Comparison of ENCODE assay signal across 31 cellular contexts in the genomic region with DNA sequence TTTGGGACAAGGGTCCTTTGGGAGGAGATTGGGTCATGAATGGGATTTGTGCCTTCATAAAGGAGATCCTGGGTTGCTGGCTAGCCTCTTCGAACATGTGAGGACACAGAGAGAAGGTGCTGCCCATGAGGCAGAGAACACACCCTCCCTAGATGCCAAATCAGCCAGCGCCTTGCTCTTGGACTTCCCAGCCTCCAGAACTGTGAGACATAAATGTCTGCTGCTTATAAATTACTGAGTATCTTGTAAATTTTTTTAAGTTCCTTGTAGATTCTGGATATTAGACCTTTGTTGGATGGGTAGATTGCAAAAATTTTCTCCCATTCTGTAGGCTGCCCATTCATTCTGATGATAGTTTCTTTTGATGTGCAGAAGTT.
"Had no signal": no experiment of that assay in that cellular context is flagged by ENCODE, and none has a peak within 500 bp of the region (broad histone marks: within the 10 kb centered on the region; RNA-seq: fewer than 3 reads in every experiment).

No MANE protein-coding gene starts in this region.

- DNase-seq: naive thymus-derived CD8-positive, alpha-beta T cell; nephron progenitor cell; nucleus accumbens; ovary; posterior cingulate gyrus; psoas muscle; right cardiac atrium; spleen; stimulated activated CD4-positive, alpha-beta T cell treated with anti-CD3 and anti-CD28 coated beads, Interleukin-12 subunit alpha, Interleukin-12 subunit beta, amount 100 ng/mL, for 4 hours; stimulated activated CD4-positive, alpha-beta T cell treated with anti-CD3 and anti-CD28 coated beads, Interleukin-1b, Interleukin-23, amount 100 ng/mL, for 48 hours; stimulated activated CD4-positive, alpha-beta T cell treated with anti-CD3 and anti-CD28 coated beads, Interleukin-4, amount 100 ng/mL, for 1 hour; stimulated activated CD4-positive, alpha-beta T cell treated with anti-CD3 and anti-CD28 coated beads, Interleukin-4, amount 100 ng/mL, for 4 hours; stimulated activated CD8-positive, alpha-beta memory T cell treated with anti-CD3 and anti-CD28 coated beads, Interleukin-4, amount 100 ng/mL, for 48 hours; stimulated activated naive CD4-positive, alpha-beta T cell treated with Interleukin-2 at 50 U/mL for 16 hours; stomach; thyroid gland; trophoblast cell; upper lobe of left lung had no signal

- H3K4me2 ChIP-seq: smooth muscle cell had no signal

- H3K27me3 Mint-ChIP-seq: progenitor cell of endocrine pancreas had no signal

- H3K4me1 ChIP-seq: parathyroid adenoma, psoas muscle, spleen, stomach, thyroid gland, tibial nerve, upper lobe of left lung had no signal

- H3K79me2 ChIP-seq: parathyroid adenoma had no signal

- H3K27ac Mint-ChIP-seq: naive thymus-derived CD8-positive, alpha-beta T cell; natural killer cell treated with Interleukin-12 subunit alpha and Interleukin-12 subunit beta and Interleukin-15 and Interleukin-18, amount 100 ng/mL, for 72 hours; nephron progenitor cell; progenitor cell of endocrine pancreas; stimulated activated memory B cell treated with anti-CD40 and anti-IgM and Interleukin-4, amounts not matched to agents 10 μg/mL and 1 μg/mL and 100 μg/mL, for 72 hours; stimulated activated naive CD8-positive, alpha-beta T cell treated with anti-CD3 and anti-CD28 coated beads, Interleukin-15, Interleukin-2, amounts not matched to agents 100 ng/mL and 50 ng/mL, for 24 hours had no signal

- H3K4me3 Mint-ChIP-seq: naive thymus-derived CD8-positive, alpha-beta T cell; natural killer cell treated with Interleukin-12 subunit alpha and Interleukin-12 subunit beta and Interleukin-15 and Interleukin-18, amount 100 ng/mL, for 72 hours; nephron progenitor cell; neural crest cell; stimulated activated memory B cell treated with anti-CD40 and anti-IgM and Interleukin-4, amounts not matched to agents 10 μg/mL and 1 μg/mL and 100 μg/mL, for 72 hours; stimulated activated naive CD8-positive, alpha-beta T cell treated with anti-CD3 and anti-CD28 coated beads, Interleukin-15, Interleukin-2, amounts not matched to agents 100 ng/mL and 50 ng/mL, for 24 hours had no signal

- H3K9me3 ChIP-seq: neutrophil, ovary, psoas muscle, thoracic aorta, thyroid gland, upper lobe of left lung, vagina had no signal

- H2AFZ ChIP-seq: parathyroid adenoma had no signal

- H3K36me3 ChIP-seq: neutrophil, ovary, spleen, stomach, thoracic aorta, thyroid gland, tibial nerve, upper lobe of left lung, vagina had no signal

- H3K9me3 Mint-ChIP-seq: natural killer cell treated with Interleukin-12 subunit alpha and Interleukin-12 subunit beta and Interleukin-15 and Interleukin-18, amount 100 ng/mL, for 72 hours; stimulated activated memory B cell treated with anti-CD40 and anti-IgM and Interleukin-4, amounts not matched to agents 10 μg/mL and 1 μg/mL and 100 μg/mL, for 72 hours had no signal

- H3K4me1 Mint-ChIP-seq: naive thymus-derived CD8-positive, alpha-beta T cell; neural crest cell; stimulated activated memory B cell treated with anti-CD40 and anti-IgM and Interleukin-4, amounts not matched to agents 10 μg/mL and 1 μg/mL and 100 μg/mL, for 72 hours had no signal

- H3K9ac ChIP-seq: parathyroid adenoma had no signal

- H3K27ac ChIP-seq: neutrophil, ovary, parathyroid adenoma, psoas muscle, spleen, stomach, thoracic aorta, thyroid gland, tibial nerve, upper lobe of left lung, vagina had no signal

- H3K27me3 ChIP-seq: ovary, stomach, thyroid gland, tibial nerve, upper lobe of left lung, vagina had no signal

- H3K36me3 Mint-ChIP-seq: naive thymus-derived CD8-positive, alpha-beta T cell; natural killer cell treated with Interleukin-12 subunit alpha and Interleukin-12 subunit beta and Interleukin-15 and Interleukin-18, amount 100 ng/mL, for 72 hours; stimulated activated memory B cell treated with anti-CD40 and anti-IgM and Interleukin-4, amounts not matched to agents 10 μg/mL and 1 μg/mL and 100 μg/mL, for 72 hours had no signal

- H3K4me3 ChIP-seq: ovary, psoas muscle, skin epidermis, smooth muscle cell, spleen, stomach, thoracic aorta, thyroid gland, tibial nerve, upper lobe of left lung, vagina had no signal

- ATAC-seq: naive thymus-derived CD8-positive, alpha-beta T cell; natural killer cell treated with Interleukin-12 subunit alpha and Interleukin-12 subunit beta and Interleukin-15 and Interleukin-18, amount 100 ng/mL, for 72 hours; psoas muscle; right cardiac atrium; sciatic nerve had no signal
